Comparison of ENCODE assay signal across 2 cellular contexts in the genomic region with DNA sequence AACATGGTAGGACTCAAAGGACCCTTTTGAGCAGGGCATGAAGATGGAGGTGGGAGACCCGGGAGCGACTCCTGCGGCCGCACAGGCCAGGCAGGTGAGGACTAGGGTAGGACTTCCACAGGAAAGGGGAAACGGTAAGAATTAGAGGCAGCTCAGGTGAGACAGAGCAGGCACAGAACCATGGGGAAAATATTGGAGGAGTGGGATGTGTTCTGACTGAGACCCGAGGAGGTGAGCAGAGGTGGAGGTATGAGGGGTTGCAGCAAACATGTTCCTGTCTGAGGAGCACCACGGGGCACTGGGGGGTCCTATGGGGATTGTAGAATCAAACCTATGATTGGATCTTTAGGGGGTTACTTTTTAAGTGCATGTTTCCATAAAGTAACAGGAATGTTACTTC.
TF ChIP-seq lines count a peak whose summit lies in the region.

No MANE protein-coding gene starts in this region.

TF ChIP-seq in SK-N-SH, 30 proteins besides CTCF, POLR2A, EP300 and RAD21 (continued from another document):
- TF ChIP-seq, protein P1, sequence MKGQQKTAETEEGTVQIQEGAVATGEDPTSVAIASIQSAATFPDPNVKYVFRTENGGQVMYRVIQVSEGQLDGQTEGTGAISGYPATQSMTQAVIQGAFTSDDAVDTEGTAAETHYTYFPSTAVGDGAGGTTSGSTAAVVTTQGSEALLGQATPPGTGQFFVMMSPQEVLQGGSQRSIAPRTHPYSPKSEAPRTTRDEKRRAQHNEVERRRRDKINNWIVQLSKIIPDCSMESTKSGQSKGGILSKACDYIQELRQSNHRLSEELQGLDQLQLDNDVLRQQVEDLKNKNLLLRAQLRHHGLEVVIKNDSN (IDR thresholded peaks at IDR 0.05; ENCODE audit: borderline replicate concordance, low read depth): no peak
- TF ChIP-seq FOXM1 (IDR thresholded peaks at IDR 0.05; ENCODE audit: low read depth) (no peak), SMC3 (IDR thresholded peaks at IDR 0.05; ENCODE audit: low read depth, low read length) (no peak), NFIC (IDR thresholded peaks at IDR 0.05; ENCODE audit: borderline replicate concordance) (no peak), FOSL2 (IDR thresholded peaks at IDR 0.05; ENCODE audit: borderline replicate concordance, low read depth) (no peak), NRF1 (IDR thresholded peaks at IDR 0.05; ENCODE audit: low read depth, low read length) (no peak), RFX5 (IDR thresholded peaks at IDR 0.05; ENCODE audit: low read length) (no peak), JUND (IDR thresholded peaks at IDR 0.05) (no peak), TCF12 (IDR thresholded peaks at IDR 0.05) (no peak)
- TF ChIP-seq, protein P2, sequence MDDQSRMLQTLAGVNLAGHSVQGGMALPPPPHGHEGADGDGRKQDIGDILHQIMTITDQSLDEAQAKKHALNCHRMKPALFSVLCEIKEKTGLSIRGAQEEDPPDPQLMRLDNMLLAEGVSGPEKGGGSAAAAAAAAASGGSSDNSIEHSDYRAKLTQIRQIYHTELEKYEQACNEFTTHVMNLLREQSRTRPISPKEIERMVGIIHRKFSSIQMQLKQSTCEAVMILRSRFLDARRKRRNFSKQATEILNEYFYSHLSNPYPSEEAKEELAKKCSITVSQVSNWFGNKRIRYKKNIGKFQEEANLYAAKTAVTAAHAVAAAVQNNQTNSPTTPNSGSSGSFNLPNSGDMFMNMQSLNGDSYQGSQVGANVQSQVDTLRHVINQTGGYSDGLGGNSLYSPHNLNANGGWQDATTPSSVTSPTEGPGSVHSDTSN (IDR thresholded peaks at IDR 0.05): no peak
- TF ChIP-seq, protein P3, sequence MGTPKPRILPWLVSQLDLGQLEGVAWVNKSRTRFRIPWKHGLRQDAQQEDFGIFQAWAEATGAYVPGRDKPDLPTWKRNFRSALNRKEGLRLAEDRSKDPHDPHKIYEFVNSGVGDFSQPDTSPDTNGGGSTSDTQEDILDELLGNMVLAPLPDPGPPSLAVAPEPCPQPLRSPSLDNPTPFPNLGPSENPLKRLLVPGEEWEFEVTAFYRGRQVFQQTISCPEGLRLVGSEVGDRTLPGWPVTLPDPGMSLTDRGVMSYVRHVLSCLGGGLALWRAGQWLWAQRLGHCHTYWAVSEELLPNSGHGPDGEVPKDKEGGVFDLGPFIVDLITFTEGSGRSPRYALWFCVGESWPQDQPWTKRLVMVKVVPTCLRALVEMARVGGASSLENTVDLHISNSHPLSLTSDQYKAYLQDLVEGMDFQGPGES (IDR thresholded peaks at IDR 0.05; ENCODE audit: low read depth, low read length): no peak

TF ChIP-seq in SK-N-SH treated with all-trans-retinoic acid at 6 μM for 48 hours, 23 proteins besides CTCF, POLR2A, EP300 and RAD21 (continued from another document):
- TF ChIP-seq, protein P4, sequence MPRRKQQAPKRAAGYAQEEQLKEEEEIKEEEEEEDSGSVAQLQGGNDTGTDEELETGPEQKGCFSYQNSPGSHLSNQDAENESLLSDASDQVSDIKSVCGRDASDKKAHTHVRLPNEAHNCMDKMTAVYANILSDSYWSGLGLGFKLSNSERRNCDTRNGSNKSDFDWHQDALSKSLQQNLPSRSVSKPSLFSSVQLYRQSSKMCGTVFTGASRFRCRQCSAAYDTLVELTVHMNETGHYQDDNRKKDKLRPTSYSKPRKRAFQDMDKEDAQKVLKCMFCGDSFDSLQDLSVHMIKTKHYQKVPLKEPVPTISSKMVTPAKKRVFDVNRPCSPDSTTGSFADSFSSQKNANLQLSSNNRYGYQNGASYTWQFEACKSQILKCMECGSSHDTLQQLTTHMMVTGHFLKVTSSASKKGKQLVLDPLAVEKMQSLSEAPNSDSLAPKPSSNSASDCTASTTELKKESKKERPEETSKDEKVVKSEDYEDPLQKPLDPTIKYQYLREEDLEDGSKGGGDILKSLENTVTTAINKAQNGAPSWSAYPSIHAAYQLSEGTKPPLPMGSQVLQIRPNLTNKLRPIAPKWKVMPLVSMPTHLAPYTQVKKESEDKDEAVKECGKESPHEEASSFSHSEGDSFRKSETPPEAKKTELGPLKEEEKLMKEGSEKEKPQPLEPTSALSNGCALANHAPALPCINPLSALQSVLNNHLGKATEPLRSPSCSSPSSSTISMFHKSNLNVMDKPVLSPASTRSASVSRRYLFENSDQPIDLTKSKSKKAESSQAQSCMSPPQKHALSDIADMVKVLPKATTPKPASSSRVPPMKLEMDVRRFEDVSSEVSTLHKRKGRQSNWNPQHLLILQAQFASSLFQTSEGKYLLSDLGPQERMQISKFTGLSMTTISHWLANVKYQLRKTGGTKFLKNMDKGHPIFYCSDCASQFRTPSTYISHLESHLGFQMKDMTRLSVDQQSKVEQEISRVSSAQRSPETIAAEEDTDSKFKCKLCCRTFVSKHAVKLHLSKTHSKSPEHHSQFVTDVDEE (CRISPR knock-in tag; IDR thresholded peaks at IDR 0.05): no peak
- TF ChIP-seq ZNF70 (CRISPR knock-in tag; IDR thresholded peaks at IDR 0.05) (no peak), SNAI2 (CRISPR knock-in tag; IDR thresholded peaks at IDR 0.05) (no peak), GLIS3 (CRISPR knock-in tag; IDR thresholded peaks at IDR 0.05) (no peak), ARNTL (CRISPR knock-in tag; IDR thresholded peaks at IDR 0.05; ENCODE audit: borderline replicate concordance, low read depth) (no peak), OSR1 (CRISPR knock-in tag; IDR thresholded peaks at IDR 0.05) (no peak), ZFP30 (CRISPR knock-in tag; IDR thresholded peaks at IDR 0.05) (no peak), BACH2 (CRISPR knock-in tag; IDR thresholded peaks at IDR 0.05; ENCODE audit: borderline replicate concordance) (no peak)
- TF ChIP-seq, protein P5, sequence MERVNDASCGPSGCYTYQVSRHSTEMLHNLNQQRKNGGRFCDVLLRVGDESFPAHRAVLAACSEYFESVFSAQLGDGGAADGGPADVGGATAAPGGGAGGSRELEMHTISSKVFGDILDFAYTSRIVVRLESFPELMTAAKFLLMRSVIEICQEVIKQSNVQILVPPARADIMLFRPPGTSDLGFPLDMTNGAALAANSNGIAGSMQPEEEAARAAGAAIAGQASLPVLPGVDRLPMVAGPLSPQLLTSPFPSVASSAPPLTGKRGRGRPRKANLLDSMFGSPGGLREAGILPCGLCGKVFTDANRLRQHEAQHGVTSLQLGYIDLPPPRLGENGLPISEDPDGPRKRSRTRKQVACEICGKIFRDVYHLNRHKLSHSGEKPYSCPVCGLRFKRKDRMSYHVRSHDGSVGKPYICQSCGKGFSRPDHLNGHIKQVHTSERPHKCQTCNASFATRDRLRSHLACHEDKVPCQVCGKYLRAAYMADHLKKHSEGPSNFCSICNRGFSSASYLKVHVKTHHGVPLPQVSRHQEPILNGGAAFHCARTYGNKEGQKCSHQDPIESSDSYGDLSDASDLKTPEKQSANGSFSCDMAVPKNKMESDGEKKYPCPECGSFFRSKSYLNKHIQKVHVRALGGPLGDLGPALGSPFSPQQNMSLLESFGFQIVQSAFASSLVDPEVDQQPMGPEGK (CRISPR knock-in tag; IDR thresholded peaks at IDR 0.05; ENCODE audit: borderline replicate concordance): no peak
- TF ChIP-seq, protein P6, sequence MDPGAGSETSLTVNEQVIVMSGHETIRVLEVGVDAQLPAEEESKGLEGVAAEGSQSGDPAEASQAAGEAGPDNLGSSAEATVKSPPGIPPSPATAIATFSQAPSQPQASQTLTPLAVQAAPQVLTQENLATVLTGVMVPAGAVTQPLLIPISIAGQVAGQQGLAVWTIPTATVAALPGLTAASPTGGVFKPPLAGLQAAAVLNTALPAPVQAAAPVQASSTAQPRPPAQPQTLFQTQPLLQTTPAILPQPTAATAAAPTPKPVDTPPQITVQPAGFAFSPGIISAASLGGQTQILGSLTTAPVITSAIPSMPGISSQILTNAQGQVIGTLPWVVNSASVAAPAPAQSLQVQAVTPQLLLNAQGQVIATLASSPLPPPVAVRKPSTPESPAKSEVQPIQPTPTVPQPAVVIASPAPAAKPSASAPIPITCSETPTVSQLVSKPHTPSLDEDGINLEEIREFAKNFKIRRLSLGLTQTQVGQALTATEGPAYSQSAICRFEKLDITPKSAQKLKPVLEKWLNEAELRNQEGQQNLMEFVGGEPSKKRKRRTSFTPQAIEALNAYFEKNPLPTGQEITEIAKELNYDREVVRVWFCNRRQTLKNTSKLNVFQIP (CRISPR knock-in tag; IDR thresholded peaks at IDR 0.05; ENCODE audit: borderline replicate concordance, low read depth): no peak
